In genomic region chr9:123081824-123082223, GRCh38 we compare ENCODE assay signal across 8 cellular contexts. TPM values are rescaled to one million over a fixed set of nuclear protein-coding genes. Genes with fewer than 3 reads are reported as not detected.
DNase-seq lines count a peak whose midpoint lies in the region; ATAC-seq and TF ChIP-seq lines count a peak whose summit lies in the region.

No MANE protein-coding gene starts in this region.

- peak; percentile 70 for TF ChIP-seq CTCF in AG04450 (IDR thresholded peaks at IDR 0.05; ENCODE audit: low read depth, low read length)
- peak; percentile 58 for TF ChIP-seq CTCF in GM06990 (IDR thresholded peaks at IDR 0.05; ENCODE audit: insufficient read depth, low read length, poor library complexity, severe bottlenecking)
- peak; percentile 59 for TF ChIP-seq CTCF in OCI-LY3 (IDR thresholded peaks at IDR 0.05; ENCODE audit: low read depth, low read length)
- peak; percentile 69 for TF ChIP-seq CTCF in choroid plexus epithelial cell (conservative IDR thresholded peaks at IDR 0.05; ENCODE audit: low read depth, low read length)

- H3K36me3 ChIP-seq in GM06990 (ENCODE audit: control insufficient read depth, insufficient read depth, low read length) (peaks cover 9% of the 10 kb centered on the region), OCI-LY3 (replicated peaks; ENCODE audit: low read depth, low read length) (peaks cover 56% of the 10 kb centered on the region)

- no peak overlapping the region for H3K9ac ChIP-seq in OCI-LY3 (ENCODE audit: low read length)

- H4K20me1 ChIP-seq in OCI-LY3 (ENCODE audit: insufficient read depth, low read length) = no peaks in the 10 kb centered on the region

- H3K4me3 ChIP-seq in AG04450 (ENCODE audit: low read depth, low read length) (no peak overlapping the region), GM06990 (replicated peaks; ENCODE audit: low read depth, low read length) (no peak overlapping the region), OCI-LY3 (ENCODE audit: low read length) (no peak overlapping the region), choroid plexus epithelial cell (ENCODE audit: low read depth, low read length) (no peak overlapping the region)

- POLR2A ChIA-PET in AG04450 (lab: Yijun Ruan, JAX) = no interaction called here

- H3K27ac ChIP-seq in AG04450 (ENCODE audit: low read depth, low read length) (no peak overlapping the region), OCI-LY3 (ENCODE audit: low read length) (no peak overlapping the region)

- H3K27me3 ChIP-seq in AG04450 (ENCODE audit: control insufficient read depth, insufficient read depth, low read length) = no peaks in the 10 kb centered on the region
- no peaks in the 10 kb centered on the region for H3K27me3 ChIP-seq in GM06990 (replicated peaks; ENCODE audit: control insufficient read depth, insufficient read depth, low read length)
- H3K27me3 ChIP-seq in OCI-LY3 (ENCODE audit: low read depth, low read length) = no peaks in the 10 kb centered on the region

- CTCF ChIA-PET in AG04450 (lab: Charles Lee) = interaction anchor here (0.7 to 6.0 kb wide), 16 partner anchors 8 to 304 kb away, joined by 3 to 112 read pairs (median 4); no protein-coding TSS in a partner anchor

- no peak for ATAC-seq in GM21717 (IDR thresholded peaks at IDR 0.05; ENCODE audit: unreplicated experiment)
- no peak for ATAC-seq in GM21619 (IDR thresholded peaks at IDR 0.05; ENCODE audit: unreplicated experiment)

- H3K4me2 ChIP-seq in OCI-LY3 (ENCODE audit: low read length) = no peak overlapping the region

- no peaks in the 10 kb centered on the region for H3K79me2 ChIP-seq in OCI-LY3 (ENCODE audit: low read length)

- no peak overlapping the region for H2AFZ ChIP-seq in OCI-LY3 (ENCODE audit: low read depth, low read length)

- DNase-seq in AG04450 (ENCODE audit: low read depth, low spot score) (no peak), GM06990 (ENCODE audit: extremely low read depth, insufficient read length) (no peak), choroid plexus epithelial cell (ENCODE audit: low read depth) (peak; percentile 73), midbrain (lab: John Stamatoyannopoulos, UW) (peak; percentile 18), activated gamma-delta T cell treated with Interleukin-2 at 50 U/mL for 16 hours (no peak)

- H3K9me3 ChIP-seq in AG04450 (ENCODE audit: control insufficient read depth, insufficient read depth, low read length) = no peaks in the 10 kb centered on the region
- no peaks in the 10 kb centered on the region for H3K9me3 ChIP-seq in OCI-LY3 (ENCODE audit: insufficient read depth, low read length)

- peaks cover 7% of the 10 kb centered on the region for H3K4me1 ChIP-seq in OCI-LY3 (ENCODE audit: low read length)

RNA-seq across cellular contexts. Expression of gene GPR21, which starts 48.4 kb away (rescaled TPM):
- polyA plus RNA-seq in AG04450 (2011; rRNA removed) = 0.35 TPM in 1 of 2 replicates, not detected in the other
- 8.9 and 12.0 TPM in 2 replicates for polyA minus RNA-seq in AG04450 (2011; rRNA and poly(A)+ RNA removed)

Comparison
In these comparisons a context has a peak if more than half of its experiments do, and no peak if none do; other contexts are left out.
1. DNase-seq: peak in choroid plexus epithelial cell (single experiment) and midbrain (single experiment); none in AG04450 (single experiment), GM06990 (single experiment) and activated gamma-delta T cell treated with Interleukin-2 at 50 U/mL for 16 hours (single experiment).
2. Peak in every context shown above with its lines, with median percentiles within 50 percentile points of each other: CTCF ChIP-seq.